Comparison of ENCODE assay signal across 27 cellular contexts in the genomic region with DNA sequence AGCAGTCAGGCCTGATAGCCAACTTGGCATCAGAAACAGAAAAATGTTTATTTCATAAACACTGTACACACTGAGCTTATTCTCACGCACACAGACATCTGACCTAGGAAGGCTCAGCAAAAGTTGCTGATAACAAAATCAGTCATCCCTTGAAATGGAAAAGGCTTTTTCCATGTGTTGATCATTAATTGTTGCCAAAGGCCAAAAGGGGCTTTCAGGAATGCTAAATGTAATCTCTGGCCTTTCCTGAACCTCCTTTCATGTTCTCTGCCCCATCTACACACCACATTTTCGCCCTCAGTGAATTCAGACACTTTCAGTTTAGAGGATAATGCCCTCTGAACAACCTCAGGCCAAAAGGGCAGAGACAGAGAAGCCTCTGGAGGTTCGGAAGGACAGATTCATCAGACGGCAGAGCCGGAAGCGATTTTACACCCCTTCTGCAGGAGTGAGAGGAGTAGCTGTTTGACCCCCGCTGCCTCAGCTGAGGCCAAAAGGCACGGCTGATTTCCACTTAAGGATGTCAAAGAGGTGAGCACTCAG. TPM values are rescaled to one million over a fixed set of nuclear protein-coding genes. Genes with fewer than 3 reads are reported as not detected.
A peak's percentile ranks its signal among the peaks of the same experiment; 100 is the strongest.
DNase-seq lines count a peak whose midpoint lies in the region; ATAC-seq and TF ChIP-seq lines count a peak whose summit lies in the region.
"Had no signal": no experiment of that assay in that cellular context is flagged by ENCODE, and none has a peak within 500 bp of the region (broad histone marks: within the 10 kb centered on the region; RNA-seq: fewer than 3 reads in every experiment).

No MANE protein-coding gene starts in this region.

- H3K79me2 ChIP-seq in fibroblast of lung (ENCODE audit: control insufficient read depth, insufficient read depth, low read length): no peaks in the 10 kb centered on the region

- H3K4me2 ChIP-seq in fibroblast of lung (ENCODE audit: extremely low read depth, insufficient read depth, low read length): peak overlapping the region; percentile 25
- H3K4me2 ChIP-seq in mesenchymal stem cell (ENCODE audit: low read length, poor library complexity, severe bottlenecking): no peak overlapping the region

- ATAC-seq in right cardiac atrium (peak; percentile 19 to 69), Right ventricle myocardium inferior (no peak)
- ATAC-seq: activated T-cell treated with anti-CD3 and anti-CD28 coated beads, Interleukin-2, amount 50 U/mL, for 4 hours; esophagus mucosa; left colon; naive thymus-derived CD8-positive, alpha-beta T cell; pancreas had no signal

- H3K4ac ChIP-seq in mesenchymal stem cell (ENCODE audit: low read depth in 1 of 2, low read length in 2 of 2): no peak overlapping the region

- H2BK5ac ChIP-seq in mesenchymal stem cell (ENCODE audit: low read depth, low read length, poor library complexity, severe bottlenecking): no peak overlapping the region

- H3K36me3 ChIP-seq in fibroblast of lung (ENCODE audit: control insufficient read depth, insufficient read depth, low read length) (no peaks in the 10 kb centered on the region), mesenchymal stem cell (ENCODE audit: control insufficient read depth in 1 of 2, insufficient read depth in 2 of 2, low read depth in 1 of 2, low read length in 2 of 2) (no peaks in the 10 kb centered on the region)
- H3K36me3 ChIP-seq: brain microvascular endothelial cell, pancreas, upper lobe of left lung had no signal

- no peak overlapping the region for H4K8ac ChIP-seq in mesenchymal stem cell (ENCODE audit: low read length)

- no peaks in the 10 kb centered on the region for H3K4me1 ChIP-seq in right cardiac atrium (ENCODE audit: control insufficient read depth, insufficient read depth, low read length)
- no peaks in the 10 kb centered on the region for H3K4me1 ChIP-seq in fibroblast of lung (ENCODE audit: control insufficient read depth, extremely low read depth, insufficient read depth, low read length)
- H3K4me1 ChIP-seq in mesenchymal stem cell (ENCODE audit: control insufficient read depth, insufficient read depth, low read depth, low read length): no peaks in the 10 kb centered on the region
- H3K4me1 ChIP-seq: pancreas, upper lobe of left lung had no signal

- no peaks in the 10 kb centered on the region for H3K4me1 Mint-ChIP-seq in endothelial cell (ENCODE audit: unreplicated experiment)
- H3K4me1 Mint-ChIP-seq in activated T-cell treated with anti-CD3 and anti-CD28 coated beads, Interleukin-2, amount 50 U/mL, for 24 hours (ENCODE audit: low read depth): no peaks in the 10 kb centered on the region

- no peak overlapping the region for H2BK120ac ChIP-seq in mesenchymal stem cell (ENCODE audit: low read depth, low read length)

- TF ChIP-seq CTCF in fibroblast of lung (conservative IDR thresholded peaks at IDR 0.05 in 1 of 2, IDR thresholded peaks at IDR 0.05 in 1 of 2; ENCODE audit: low read depth in 1 of 2, low read length in 2 of 2) (no peak), endothelial cell (IDR thresholded peaks at IDR 0.05; ENCODE audit: unreplicated experiment) (no peak)

- H3K79me1 ChIP-seq in mesenchymal stem cell (replicated peaks; ENCODE audit: low read length, poor library complexity, severe bottlenecking): no peaks in the 10 kb centered on the region

- no peak overlapping the region for H4K91ac ChIP-seq in mesenchymal stem cell (ENCODE audit: low read length)

- H2BK15ac ChIP-seq in mesenchymal stem cell (ENCODE audit: low read depth, poor library complexity, severe bottlenecking): no peak overlapping the region

- H3K27me3 ChIP-seq in right cardiac atrium (ENCODE audit: control insufficient read depth, insufficient read depth) (no peaks in the 10 kb centered on the region), fibroblast of lung (ENCODE audit: control insufficient read depth, insufficient read depth, low read length) (no peaks in the 10 kb centered on the region), mesenchymal stem cell (ENCODE audit: control insufficient read depth in 1 of 2, insufficient read depth in 1 of 2, low read length in 2 of 2) (no peaks in the 10 kb centered on the region)
- H3K27me3 ChIP-seq: brain microvascular endothelial cell, pancreas, upper lobe of left lung had no signal

- H3K4me3 Mint-ChIP-seq in endothelial cell (ENCODE audit: unreplicated experiment): no peak overlapping the region
- H3K4me3 Mint-ChIP-seq in activated T-cell treated with anti-CD3 and anti-CD28 coated beads, Interleukin-2, amount 50 U/mL, for 24 hours: no peak overlapping the region
- H3K4me3 Mint-ChIP-seq: activated T-cell treated with anti-CD3 and anti-CD28 coated beads, Interleukin-2, amount 50 U/mL, for 4 hours; naive thymus-derived CD8-positive, alpha-beta T cell had no signal

- no peak overlapping the region for H3K4me3 ChIP-seq in right cardiac atrium (ENCODE audit: low read length)
- no peak overlapping the region for H3K4me3 ChIP-seq in fibroblast of lung (replicated peaks in 1 of 4; ENCODE audit: control extremely low read depth in 1 of 4, insufficient read depth in 1 of 4, low read depth in 3 of 4, low read length in 4 of 4)
- H3K4me3 ChIP-seq in mesenchymal stem cell (ENCODE audit: insufficient read depth in 1 of 2, low read depth in 1 of 2, low read length in 2 of 2): no peak overlapping the region
- H3K4me3 ChIP-seq: pancreas, upper lobe of left lung had no signal

- H3K27ac Mint-ChIP-seq in endothelial cell (ENCODE audit: unreplicated experiment): no peak overlapping the region
- H3K27ac Mint-ChIP-seq in activated T-cell treated with anti-CD3 and anti-CD28 coated beads, Interleukin-2, amount 50 U/mL, for 24 hours: no peak overlapping the region

- H2AK5ac ChIP-seq in mesenchymal stem cell (ENCODE audit: low read length, severe bottlenecking): no peak overlapping the region

- H3K9me3 Mint-ChIP-seq in endothelial cell (ENCODE audit: unreplicated experiment): no peaks in the 10 kb centered on the region
- peaks cover 5% of the 10 kb centered on the region for H3K9me3 Mint-ChIP-seq in activated T-cell treated with anti-CD3 and anti-CD28 coated beads, Interleukin-2, amount 50 U/mL, for 24 hours

- H3K36me3 Mint-ChIP-seq in endothelial cell (ENCODE audit: low read depth, unreplicated experiment): no peaks in the 10 kb centered on the region
- no peaks in the 10 kb centered on the region for H3K36me3 Mint-ChIP-seq in activated T-cell treated with anti-CD3 and anti-CD28 coated beads, Interleukin-2, amount 50 U/mL, for 24 hours (ENCODE audit: low read depth)

- no peak overlapping the region for H2BK12ac ChIP-seq in mesenchymal stem cell (ENCODE audit: low read length in 2 of 2)

- H3K27me3 Mint-ChIP-seq in endothelial cell (ENCODE audit: unreplicated experiment): peaks cover 1% of the 10 kb centered on the region
- peaks cover 13% of the 10 kb centered on the region for H3K27me3 Mint-ChIP-seq in activated T-cell treated with anti-CD3 and anti-CD28 coated beads, Interleukin-2, amount 50 U/mL, for 24 hours

- H3K14ac ChIP-seq in mesenchymal stem cell (ENCODE audit: low read length in 2 of 2): no peak overlapping the region

- intact Hi-C loops in right cardiac atrium (cut with DNase I) (no loop called here), Right ventricle myocardium inferior (cut with DNase I) (no loop called here), posterior vena cava (cut with DNase I) (no loop called here)

- H2AFZ ChIP-seq in fibroblast of lung (ENCODE audit: low read length) (no peak overlapping the region), mesenchymal stem cell (ENCODE audit: low read depth, low read length) (no peak overlapping the region)

- 42% methylated on average over 8 of the region's 8 CpGs for WGBS in right cardiac atrium
- 51% methylated on average over 7 of the region's 8 CpGs for WGBS in mesenchymal stem cell

- H3K9me3 ChIP-seq in right cardiac atrium (ENCODE audit: control insufficient read depth, low read length) (no peaks in the 10 kb centered on the region), fibroblast of lung (ENCODE audit: control insufficient read depth, insufficient read depth, low read depth, low read length) (no peaks in the 10 kb centered on the region), mesenchymal stem cell (ENCODE audit: control insufficient read depth, low read length) (no peaks in the 10 kb centered on the region)
- H3K9me3 ChIP-seq: pancreas, upper lobe of left lung had no signal

- no peaks in the 10 kb centered on the region for H4K20me1 ChIP-seq in fibroblast of lung (ENCODE audit: control insufficient read depth, extremely low read depth, insufficient read depth, low read length)

- DNase-seq in right cardiac atrium (no peak), Right ventricle myocardium inferior (ENCODE audit: missing footprints) (no peak), fibroblast of lung (ENCODE audit: low read depth in 2 of 2) (no peak), mesenchymal stem cell (peak; percentile 12), endothelial cell (ENCODE audit: low spot score) (no peak), posterior vena cava (ENCODE audit: low spot score) (no peak), cerebellar nuclear complex (lab: John Stamatoyannopoulos, UW) (no peak)
- no peak for DNase-seq in activated T-cell treated with anti-CD3 and anti-CD28 coated beads, Interleukin-2, amount 50 U/mL, for 24 hours
- DNase-seq: activated CD4-positive, CD25-positive, alpha-beta regulatory T cell treated with anti-CD3 and anti-CD28 coated beads, Interleukin-2, amount 50 U/mL, for 72 hours; activated T-cell treated with anti-CD3 and anti-CD28 coated beads, Interleukin-2, amount 50 U/mL, for 4 hours; AML-193; brain microvascular endothelial cell; DMS79 treated with DMSO at 0.1 percent for 48 hours; effector memory CD4-positive, alpha-beta T cell; GOT3; left colon; midbrain; naive thymus-derived CD8-positive, alpha-beta T cell; NCI-H1048; NCI-H1694 treated with DMSO at 0.1 percent for 48 hours; NCI-H2171 treated with DMSO at 0.1 percent for 48 hours; NCI-H524 treated with DMSO at 0.1 percent for 48 hours; pancreas; T-helper 1 cell; upper lobe of left lung had no signal

- H3K23ac ChIP-seq in mesenchymal stem cell (ENCODE audit: low read length in 2 of 2): no peak overlapping the region

- H3K9ac ChIP-seq in fibroblast of lung (ENCODE audit: insufficient read depth, low read length) (no peak overlapping the region), mesenchymal stem cell (ENCODE audit: low read length) (no peak overlapping the region)

- H3K18ac ChIP-seq in mesenchymal stem cell (ENCODE audit: low read depth in 1 of 2, low read length in 2 of 2): no peak overlapping the region

- H3K27ac ChIP-seq in right cardiac atrium (ENCODE audit: low read length): no peak overlapping the region
- no peak overlapping the region for H3K27ac ChIP-seq in fibroblast of lung (ENCODE audit: insufficient read depth, low read length)
- H3K27ac ChIP-seq in mesenchymal stem cell (ENCODE audit: low read length, poor library complexity, severe bottlenecking): no peak overlapping the region
- H3K27ac ChIP-seq: brain microvascular endothelial cell, upper lobe of left lung had no signal

RNA-seq across cellular contexts. Expression of gene RTP4, which starts 14.5 kb away (rescaled TPM):
- total RNA-seq in right cardiac atrium (1 to 10 TPM; 1.3 to 2.5 (median 1.9) TPM), Right ventricle myocardium inferior (1.2 TPM), fibroblast of lung (2.1 and 3.5 TPM in 2 replicates), endothelial cell (ENCODE audit: unreplicated experiment) (not detected), posterior vena cava (1 to 10 TPM; 2.7 to 3.0 TPM)
- polyA plus RNA-seq in right cardiac atrium (1.9 TPM), fibroblast of lung (0.59 and 1.0 TPM in 2 replicates)
- polyA plus RNA-seq in fibroblast of lung (2012): 0.98 and 2.2 TPM in 2 replicates
- polyA minus RNA-seq in fibroblast of lung (ENCODE audit: low replicate concordance): 2.6 TPM in 1 of 2 replicates, not detected in the other
- 0.52 TPM for polyA plus RNA-seq in mesenchymal stem cell (2013, experiment 1 of 2)
- 0.40 TPM for polyA plus RNA-seq in mesenchymal stem cell (2013, experiment 2 of 2)
- total RNA-seq: LHCN-M2 had no signal
